In the genomic region with DNA sequence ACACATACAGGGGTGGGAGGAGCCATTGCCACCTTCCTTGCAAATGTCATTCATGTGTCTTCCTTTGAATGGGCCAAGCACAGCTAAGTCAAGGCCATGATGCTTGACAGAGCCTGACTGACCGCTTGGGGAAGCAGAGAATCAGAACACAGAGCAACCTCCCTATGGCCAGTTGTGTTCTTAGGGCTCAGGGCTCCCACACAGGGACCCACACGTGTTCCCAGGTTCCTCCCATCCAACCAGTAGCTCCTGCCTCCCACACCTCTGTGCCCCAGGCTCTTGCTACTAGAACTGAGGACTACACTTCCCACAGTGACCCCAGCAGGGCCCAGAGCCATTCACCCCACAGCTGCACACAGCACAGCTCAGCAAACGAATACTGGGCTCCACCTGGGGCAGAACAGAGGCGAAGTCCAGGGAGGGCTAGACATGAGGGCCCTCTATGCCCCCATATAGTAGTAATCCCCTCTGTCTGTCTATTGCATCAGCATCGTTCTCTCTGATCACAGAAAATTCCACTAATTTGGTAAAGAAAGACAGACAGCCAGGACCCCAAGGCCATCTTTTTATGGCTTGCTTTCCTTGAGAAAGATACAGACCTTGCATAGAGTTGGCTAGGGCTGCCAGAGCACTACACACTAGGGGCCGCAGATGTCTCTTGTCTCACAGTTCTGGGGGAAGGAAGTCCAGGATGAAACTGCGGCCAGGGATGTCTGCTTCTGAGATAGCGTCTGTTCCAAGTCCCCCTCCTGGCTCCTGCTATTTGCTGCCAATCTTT, we compare ENCODE assay signal across 1 cellular context.
TF ChIP-seq lines count a peak whose summit lies in the region.

No MANE protein-coding gene starts in this region.

TF ChIP-seq in IMR-90, 13 proteins besides CTCF, POLR2A, EP300 and RAD21 (continued from another document):
- TF ChIP-seq USF2 (IDR thresholded peaks at IDR 0.05; ENCODE audit: low read depth, low read length) (no peak), CEBPB (IDR thresholded peaks at IDR 0.05; ENCODE audit: low read depth, low read length) (no peak)
